ENCODE assay signal across 19 cellular contexts in genomic region chr3:122294365-122294764, GRCh38. TPM values are rescaled to one million over a fixed set of nuclear protein-coding genes. Genes with fewer than 3 reads are reported as not detected.
"Had no signal": no experiment of that assay in that cellular context is flagged by ENCODE, and none has a peak within 500 bp of the region (broad histone marks: within the 10 kb centered on the region; RNA-seq: fewer than 3 reads in every experiment).

No MANE protein-coding gene starts in this region.

- H3K4me1 Mint-ChIP-seq: endodermal cell, neural crest cell had no signal

- H3K4me3 ChIP-seq: dorsolateral prefrontal cortex, lung, right atrium auricular region had no signal

- H3K27me3 ChIP-seq: dorsolateral prefrontal cortex, right atrium auricular region had no signal

- H3K36me3 Mint-ChIP-seq: T-cell had no signal

- H3K27me3 Mint-ChIP-seq: activated T-helper 17 cell treated with anti-CD3 and anti-CD28 coated beads, Interleukin-2, amount 50 U/mL, for 72 hours; T-cell had no signal

- H3K4me3 Mint-ChIP-seq: activated naive CD4-positive, alpha-beta T cell treated with anti-CD3 and anti-CD28 coated beads for 36 hours; activated T-helper 17 cell treated with anti-CD3 and anti-CD28 coated beads, Interleukin-2, amount 50 U/mL, for 72 hours; endodermal cell; neural crest cell; T-cell had no signal

- H3K9me3 ChIP-seq: right atrium auricular region had no signal

- H3K27ac Mint-ChIP-seq: activated naive CD4-positive, alpha-beta T cell treated with anti-CD3 and anti-CD28 coated beads for 36 hours; activated T-helper 17 cell treated with anti-CD3 and anti-CD28 coated beads, Interleukin-2, amount 50 U/mL, for 72 hours; endodermal cell; T-cell had no signal

- H3K27ac ChIP-seq: dorsolateral prefrontal cortex, right atrium auricular region had no signal

- H3K9me3 Mint-ChIP-seq: activated naive CD4-positive, alpha-beta T cell treated with anti-CD3 and anti-CD28 coated beads for 36 hours; activated T-helper 17 cell treated with anti-CD3 and anti-CD28 coated beads, Interleukin-2, amount 50 U/mL, for 72 hours; endodermal cell; neural crest cell; T-cell had no signal

- DNase-seq: activated CD4-positive, CD25-positive, alpha-beta regulatory T cell treated with anti-CD3 and anti-CD28 coated beads, Interleukin-2, amount 50 U/mL, for 72 hours; activated naive CD4-positive, alpha-beta T cell treated with anti-CD3 and anti-CD28 coated beads for 36 hours; dorsolateral prefrontal cortex; endodermal cell; erythroblast; hippocampal formation; posterior cingulate gyrus; small intestine; stimulated activated CD4-positive, alpha-beta T cell treated with anti-CD3 and anti-CD28 coated beads, Interleukin-4, amount 100 ng/mL, for 4 hours; stimulated activated CD8-positive, alpha-beta memory T cell treated with anti-CD3 and anti-CD28 coated beads, Interleukin-4, amount 100 ng/mL, for 48 hours; stimulated activated naive CD4-positive, alpha-beta T cell treated with Interleukin-2 at 50 U/mL for 16 hours; T-cell; T1000 had no signal

- H3K36me3 ChIP-seq: right atrium auricular region had no signal

- H3K4me1 ChIP-seq: right atrium auricular region had no signal

RNA-seq across cellular contexts. Expression of gene CSTA, which starts 30.7 kb away (rescaled TPM):
- total RNA-seq: activated naive CD4-positive, alpha-beta T cell treated with anti-CD3 and anti-CD28 coated beads for 36 hours; activated T-helper 17 cell treated with anti-CD3 and anti-CD28 coated beads, Interleukin-2, amount 50 U/mL, for 72 hours; endodermal cell; glomerular endothelial cell; kidney epithelial cell; neural crest cell; T-cell had no signal
